In genomic region chr17:7383742-7384488, GRCh38 we compare ENCODE assay signal across 6 cellular contexts. TPM values are rescaled to one million over a fixed set of nuclear protein-coding genes. Genes with fewer than 3 reads are reported as not detected.
DNase-seq lines count a peak whose midpoint lies in the region; ATAC-seq and TF ChIP-seq lines count a peak whose summit lies in the region.

No MANE protein-coding gene starts in this region.

- peak in 3 of 4 donors; percentile 52 to 59 (median 54) for ATAC-seq in heart left ventricle

- H3K4me3 Mint-ChIP-seq in activated CD4-positive, alpha-beta memory T cell treated with anti-CD3 and anti-CD28 coated beads for 36 hours: peak overlapping the region; percentile 74

- peaks cover 0 to 16% (median 8%) of the 10 kb centered on the region in 9 donors for H3K36me3 ChIP-seq in heart left ventricle

- DNase-seq in NOMO-1 (lab: John Stamatoyannopoulos, UW; ENCODE audit: unreplicated experiment in 2 of 2) (peak; percentile 20 to 25), NOMO-1 treated with dmso at 0.1 percent for 144 hours (lab: John Stamatoyannopoulos, UW; ENCODE audit: unreplicated experiment) (no peak), heart left ventricle (peak in 4 of 5 donors; percentile 38 to 76 (median 44)), UCSD-AML1 (lab: John Stamatoyannopoulos, UW; ENCODE audit: unreplicated experiment) (no peak)
- peak; percentile 84 for DNase-seq in activated CD4-positive, alpha-beta memory T cell treated with anti-CD3 and anti-CD28 coated beads for 36 hours
- DNase-seq in stimulated activated CD4-positive, alpha-beta T cell treated with anti-CD3 and anti-CD28 coated beads, TNF-alpha, amount 100 ng/mL, for 24 hours (ENCODE audit: low read depth in 3 of 3): peak; percentile 50 to 79 (median 63)

- TF ChIP-seq CTCF in heart left ventricle (IDR thresholded peaks at IDR 0.05): no peak

- 12 to 32% (median 19%) methylated on average over 37 to 65 of the region's 65 CpGs for WGBS in heart left ventricle, 4 donors

- H3K27me3 Mint-ChIP-seq in activated CD4-positive, alpha-beta memory T cell treated with anti-CD3 and anti-CD28 coated beads for 36 hours: peaks cover 29% of the 10 kb centered on the region

- H3K36me3 Mint-ChIP-seq in activated CD4-positive, alpha-beta memory T cell treated with anti-CD3 and anti-CD28 coated beads for 36 hours: no peaks in the 10 kb centered on the region

- H3K9me3 ChIP-seq in heart left ventricle: peaks cover 0 to 4% (median 0%) of the 10 kb centered on the region in 12 donors

- no peak for TF ChIP-seq POLR2A in heart left ventricle (IDR thresholded peaks at IDR 0.05)

- H3K4me3 ChIP-seq in heart left ventricle: peak overlapping the region; percentile 21 to 60 (median 48)

- peaks cover 5% of the 10 kb centered on the region for H3K9me3 Mint-ChIP-seq in activated CD4-positive, alpha-beta memory T cell treated with anti-CD3 and anti-CD28 coated beads for 36 hours

- peak overlapping the region in 2 of 12 donors; percentile 0 to 43 for H3K27ac ChIP-seq in heart left ventricle

- H3K27me3 ChIP-seq in heart left ventricle: peaks cover 0 to 41% (median 11%) of the 10 kb centered on the region in 9 donors

- intact Hi-C loops in activated CD4-positive, alpha-beta memory T cell treated with anti-CD3 and anti-CD28 coated beads for 36 hours (cut with micrococcal nuclease): no loop called here
- intact Hi-C loops in heart left ventricle (cut with DNase I): no loop called here

- H3K4me1 ChIP-seq in heart left ventricle: peaks cover 0 to 36% (median 22%) of the 10 kb centered on the region in 12 donors

- POLR2A ChIA-PET in activated CD4-positive, alpha-beta memory T cell treated with anti-CD3 and anti-CD28 coated beads for 36 hours (lab: Charles Lee): interaction anchor here (0.5 to 0.8 kb wide), 3 partner anchors 20 to 296 kb away, joined by 3 to 4 read pairs (median 3); partner anchors contain the start of gene TMEM256

- peaks cover 6% of the 10 kb centered on the region for H3K4me1 Mint-ChIP-seq in activated CD4-positive, alpha-beta memory T cell treated with anti-CD3 and anti-CD28 coated beads for 36 hours (ENCODE audit: low read depth)

- H3K27ac Mint-ChIP-seq in activated CD4-positive, alpha-beta memory T cell treated with anti-CD3 and anti-CD28 coated beads for 36 hours: peak overlapping the region; percentile 61

- CTCF ChIA-PET in activated CD4-positive, alpha-beta memory T cell treated with anti-CD3 and anti-CD28 coated beads for 36 hours (lab: Charles Lee): interaction anchor here (0.7 to 1.6 kb wide), 5 partner anchors 12 to 88 kb away, joined by 3 to 4 read pairs (median 3); partner anchors contain the start of gene TMEM256

RNA-seq across cellular contexts. Expression of gene TNK1, which starts 3.0 kb away (rescaled TPM):
- total RNA-seq in activated CD4-positive, alpha-beta memory T cell treated with anti-CD3 and anti-CD28 coated beads for 36 hours: 1 to 10 TPM; 3.7 to 4.4 TPM
- 1 to 10 TPM; 1.4 to 6.2 (median 2.2) TPM for total RNA-seq in heart left ventricle
- 1 to 10 TPM; 1.8 to 2.1 TPM for polyA plus RNA-seq in heart left ventricle

RNA-seq across cellular contexts. Expression of gene PLSCR3, which starts 10.4 kb away (rescaled TPM):
- 10 to 100 TPM; 78.2 to 87.0 TPM for total RNA-seq in activated CD4-positive, alpha-beta memory T cell treated with anti-CD3 and anti-CD28 coated beads for 36 hours
- 10 to 100 TPM; 14.3 to 29.5 (median 16.4) TPM for total RNA-seq in heart left ventricle
- 10 to 100 TPM; 21.2 to 28.3 TPM for polyA plus RNA-seq in heart left ventricle

RNA-seq across cellular contexts. Expression of gene TMEM256, which starts 20.0 kb away (rescaled TPM):
- total RNA-seq in activated CD4-positive, alpha-beta memory T cell treated with anti-CD3 and anti-CD28 coated beads for 36 hours: 10 to 100 TPM; 87.0 to 88.5 TPM
- 10 to 100 TPM; 51.9 to 78.7 (median 69.5) TPM for total RNA-seq in heart left ventricle
- polyA plus RNA-seq in heart left ventricle: 100 to 1,000 TPM in 1 of 2 donors, 10 to 100 TPM in 1; 74.4 to 195 TPM

RNA-seq across cellular contexts. Expression of gene NLGN2, which starts 23.7 kb away (rescaled TPM):
- 1 to 10 TPM; 9.0 to 9.9 TPM for total RNA-seq in activated CD4-positive, alpha-beta memory T cell treated with anti-CD3 and anti-CD28 coated beads for 36 hours
- total RNA-seq in heart left ventricle: 10 to 100 TPM in 2 of 9 donors, 1 to 10 TPM in 7; 4.6 to 12.9 (median 7.3) TPM
- 10 to 100 TPM in 1 of 2 donors, 1 to 10 TPM in 1; 3.5 to 11.1 TPM for polyA plus RNA-seq in heart left ventricle

RNA-seq across cellular contexts. Expression of gene TMEM95, which starts 29.0 kb away (rescaled TPM):
- total RNA-seq in activated CD4-positive, alpha-beta memory T cell treated with anti-CD3 and anti-CD28 coated beads for 36 hours: not detected
- not detected for total RNA-seq in heart left ventricle
- polyA plus RNA-seq in heart left ventricle: not detected

Comparison
In these comparisons a context has a peak if more than half of its experiments do, and no peak if none do; other contexts are left out.
1. DNase-seq: peak in NOMO-1 (2 of 2), activated CD4-positive, alpha-beta memory T cell treated with anti-CD3 and anti-CD28 coated beads for 36 hours (single experiment), heart left ventricle (4 of 5) and stimulated activated CD4-positive, alpha-beta T cell treated with anti-CD3 and anti-CD28 coated beads, TNF-alpha, amount 100 ng/mL, for 24 hours (3 of 3); none in NOMO-1 treated with dmso at 0.1 percent for 144 hours (single experiment) and UCSD-AML1 (single experiment).